1 cellular context compared by ENCODE assay signal in the genomic region with DNA sequence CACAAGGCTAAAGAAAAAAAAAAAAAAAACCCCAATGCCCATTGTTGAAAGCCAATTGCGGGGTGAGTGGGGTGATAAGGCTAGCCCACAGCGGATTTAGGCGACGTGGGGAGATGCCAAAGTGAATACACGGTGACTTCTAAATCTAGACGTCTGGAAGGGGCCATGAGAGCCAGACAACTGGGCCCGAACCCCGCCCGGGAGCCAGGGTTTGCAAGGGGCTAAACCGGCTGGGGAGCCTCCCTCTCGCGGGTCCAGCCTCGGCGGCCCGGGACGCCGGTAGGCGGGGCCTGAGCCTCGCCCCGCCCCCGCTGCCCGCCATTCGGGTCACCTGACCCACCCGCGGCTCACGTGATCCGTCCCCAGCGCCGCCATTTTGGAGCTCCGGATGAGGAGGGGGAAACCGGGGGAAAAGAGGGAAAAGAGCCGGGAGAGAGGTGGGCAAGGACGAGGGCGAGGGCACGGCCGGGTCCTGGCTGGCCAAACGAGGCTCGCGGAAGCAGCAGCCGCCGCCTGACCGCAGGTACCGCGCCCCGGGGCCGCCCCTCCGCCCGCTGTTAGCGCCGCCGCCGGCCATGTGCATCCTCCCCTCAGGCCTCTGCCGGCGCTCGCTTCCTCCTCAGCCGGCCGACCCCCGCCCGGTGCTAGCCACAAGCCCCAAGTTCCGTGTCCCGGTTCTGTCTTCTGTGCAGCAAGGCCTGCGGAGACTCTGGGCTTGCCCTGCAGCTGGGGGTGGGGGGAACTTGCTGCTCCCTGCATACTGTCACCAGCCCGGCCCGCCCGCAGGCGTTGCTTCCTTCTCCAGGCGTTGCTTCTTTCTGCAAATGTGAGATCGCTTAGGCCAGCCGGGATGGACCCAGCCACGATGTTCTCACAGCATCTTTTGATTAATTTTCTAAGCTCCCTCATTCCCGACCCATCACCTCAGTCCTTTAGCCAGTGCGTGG.
TF ChIP-seq lines count a peak whose summit lies in the region.

ZNF507 (plus strand) TSS at position 350 of the 947 bp plus-strand sequence. CDS start 7,221 bp downstream, outside the sequence.

TF ChIP-seq in HepG2, 621 proteins besides CTCF, POLR2A, EP300 and RAD21 (continued from another document and continues in another):
- TF ChIP-seq LRRFIP1 (CRISPR knock-in tag; conservative IDR thresholded peaks at IDR 0.05) (no peak), ZUFSP (CRISPR knock-in tag; IDR thresholded peaks at IDR 0.05; ENCODE audit: borderline replicate concordance) (no peak), NFKB2 (CRISPR knock-in tag; IDR thresholded peaks at IDR 0.05; ENCODE audit: borderline replicate concordance) (0 out of 2 replicates have a peak, but pooled peaks have one; percentile 81), ZNF788 (CRISPR knock-in tag; IDR thresholded peaks at IDR 0.05; ENCODE audit: borderline replicate concordance) (peak; percentile 24; the same call in 1 of the 2 replicates), BCL6 (CRISPR knock-in tag; IDR thresholded peaks at IDR 0.05) (0 out of 2 replicates have a peak, but pooled peaks have one; percentile 17), ZNF12 (CRISPR knock-in tag; IDR thresholded peaks at IDR 0.05) (no peak), NR2F6 (IDR thresholded peaks at IDR 0.05) (no peak), NR2F6 (CRISPR knock-in tag; IDR thresholded peaks at IDR 0.05) (0 out of 2 replicates have a peak, but pooled peaks have one; percentile 11), PAX8 (CRISPR knock-in tag; IDR thresholded peaks at IDR 0.05; ENCODE audit: borderline replicate concordance) (no peak), ZBTB7A (CRISPR knock-in tag; IDR thresholded peaks at IDR 0.05) (no peak), PBX3 (CRISPR knock-in tag; IDR thresholded peaks at IDR 0.05; ENCODE audit: borderline replicate concordance) (no peak), SMC3 (IDR thresholded peaks at IDR 0.05; ENCODE audit: low read length) (no peak), ZZZ3 (CRISPR knock-in tag; IDR thresholded peaks at IDR 0.05; ENCODE audit: borderline replicate concordance) (peak; percentile 51; the same call in 1 of the 2 replicates), PHF20 (CRISPR knock-in tag; IDR thresholded peaks at IDR 0.05) (peak; percentile 94), HOXA7 (CRISPR knock-in tag; IDR thresholded peaks at IDR 0.05) (no peak), AHR (CRISPR knock-in tag; IDR thresholded peaks at IDR 0.05) (no peak), ZNF605 (CRISPR knock-in tag; IDR thresholded peaks at IDR 0.05) (no peak), MEIS1 (CRISPR knock-in tag; IDR thresholded peaks at IDR 0.05; ENCODE audit: borderline replicate concordance) (no peak), PHF8 (CRISPR knock-in tag; IDR thresholded peaks at IDR 0.05) (peak; percentile 80), GATAD2A (CRISPR knock-in tag; IDR thresholded peaks at IDR 0.05) (no peak), RFXANK (CRISPR knock-in tag; IDR thresholded peaks at IDR 0.05) (no peak), MXI1 (IDR thresholded peaks at IDR 0.05; ENCODE audit: borderline replicate concordance, low read depth, low read length) (peak; percentile 33; the same call in 1 of the 3 replicates), THYN1 (CRISPR knock-in tag; IDR thresholded peaks at IDR 0.05; ENCODE audit: borderline replicate concordance, low read depth) (no peak), ARID3A (IDR thresholded peaks at IDR 0.05; ENCODE audit: low read depth, low read length) (no peak)
- TF ChIP-seq, protein P1, sequence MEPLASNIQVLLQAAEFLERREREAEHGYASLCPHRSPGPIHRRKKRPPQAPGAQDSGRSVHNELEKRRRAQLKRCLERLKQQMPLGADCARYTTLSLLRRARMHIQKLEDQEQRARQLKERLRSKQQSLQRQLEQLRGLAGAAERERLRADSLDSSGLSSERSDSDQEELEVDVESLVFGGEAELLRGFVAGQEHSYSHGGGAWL (CRISPR knock-in tag; IDR thresholded peaks at IDR 0.05), result peak; percentile 41; the same call in 1 of the 2 replicates
- TF ChIP-seq, protein P2, sequence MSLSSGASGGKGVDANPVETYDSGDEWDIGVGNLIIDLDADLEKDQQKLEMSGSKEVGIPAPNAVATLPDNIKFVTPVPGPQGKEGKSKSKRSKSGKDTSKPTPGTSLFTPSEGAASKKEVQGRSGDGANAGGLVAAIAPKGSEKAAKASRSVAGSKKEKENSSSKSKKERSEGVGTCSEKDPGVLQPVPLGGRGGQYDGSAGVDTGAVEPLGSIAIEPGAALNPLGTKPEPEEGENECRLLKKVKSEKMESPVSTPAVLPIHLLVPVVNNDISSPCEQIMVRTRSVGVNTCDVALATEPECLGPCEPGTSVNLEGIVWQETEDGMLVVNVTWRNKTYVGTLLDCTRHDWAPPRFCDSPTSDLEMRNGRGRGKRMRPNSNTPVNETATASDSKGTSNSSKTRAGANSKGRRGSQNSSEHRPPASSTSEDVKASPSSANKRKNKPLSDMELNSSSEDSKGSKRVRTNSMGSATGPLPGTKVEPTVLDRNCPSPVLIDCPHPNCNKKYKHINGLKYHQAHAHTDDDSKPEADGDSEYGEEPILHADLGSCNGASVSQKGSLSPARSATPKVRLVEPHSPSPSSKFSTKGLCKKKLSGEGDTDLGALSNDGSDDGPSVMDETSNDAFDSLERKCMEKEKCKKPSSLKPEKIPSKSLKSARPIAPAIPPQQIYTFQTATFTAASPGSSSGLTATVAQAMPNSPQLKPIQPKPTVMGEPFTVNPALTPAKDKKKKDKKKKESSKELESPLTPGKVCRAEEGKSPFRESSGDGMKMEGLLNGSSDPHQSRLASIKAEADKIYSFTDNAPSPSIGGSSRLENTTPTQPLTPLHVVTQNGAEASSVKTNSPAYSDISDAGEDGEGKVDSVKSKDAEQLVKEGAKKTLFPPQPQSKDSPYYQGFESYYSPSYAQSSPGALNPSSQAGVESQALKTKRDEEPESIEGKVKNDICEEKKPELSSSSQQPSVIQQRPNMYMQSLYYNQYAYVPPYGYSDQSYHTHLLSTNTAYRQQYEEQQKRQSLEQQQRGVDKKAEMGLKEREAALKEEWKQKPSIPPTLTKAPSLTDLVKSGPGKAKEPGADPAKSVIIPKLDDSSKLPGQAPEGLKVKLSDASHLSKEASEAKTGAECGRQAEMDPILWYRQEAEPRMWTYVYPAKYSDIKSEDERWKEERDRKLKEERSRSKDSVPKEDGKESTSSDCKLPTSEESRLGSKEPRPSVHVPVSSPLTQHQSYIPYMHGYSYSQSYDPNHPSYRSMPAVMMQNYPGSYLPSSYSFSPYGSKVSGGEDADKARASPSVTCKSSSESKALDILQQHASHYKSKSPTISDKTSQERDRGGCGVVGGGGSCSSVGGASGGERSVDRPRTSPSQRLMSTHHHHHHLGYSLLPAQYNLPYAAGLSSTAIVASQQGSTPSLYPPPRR (CRISPR knock-in tag; IDR thresholded peaks at IDR 0.05; ENCODE audit: borderline replicate concordance), result no peak; the same call in 1 of the 2 replicates
- TF ChIP-seq, protein P3, sequence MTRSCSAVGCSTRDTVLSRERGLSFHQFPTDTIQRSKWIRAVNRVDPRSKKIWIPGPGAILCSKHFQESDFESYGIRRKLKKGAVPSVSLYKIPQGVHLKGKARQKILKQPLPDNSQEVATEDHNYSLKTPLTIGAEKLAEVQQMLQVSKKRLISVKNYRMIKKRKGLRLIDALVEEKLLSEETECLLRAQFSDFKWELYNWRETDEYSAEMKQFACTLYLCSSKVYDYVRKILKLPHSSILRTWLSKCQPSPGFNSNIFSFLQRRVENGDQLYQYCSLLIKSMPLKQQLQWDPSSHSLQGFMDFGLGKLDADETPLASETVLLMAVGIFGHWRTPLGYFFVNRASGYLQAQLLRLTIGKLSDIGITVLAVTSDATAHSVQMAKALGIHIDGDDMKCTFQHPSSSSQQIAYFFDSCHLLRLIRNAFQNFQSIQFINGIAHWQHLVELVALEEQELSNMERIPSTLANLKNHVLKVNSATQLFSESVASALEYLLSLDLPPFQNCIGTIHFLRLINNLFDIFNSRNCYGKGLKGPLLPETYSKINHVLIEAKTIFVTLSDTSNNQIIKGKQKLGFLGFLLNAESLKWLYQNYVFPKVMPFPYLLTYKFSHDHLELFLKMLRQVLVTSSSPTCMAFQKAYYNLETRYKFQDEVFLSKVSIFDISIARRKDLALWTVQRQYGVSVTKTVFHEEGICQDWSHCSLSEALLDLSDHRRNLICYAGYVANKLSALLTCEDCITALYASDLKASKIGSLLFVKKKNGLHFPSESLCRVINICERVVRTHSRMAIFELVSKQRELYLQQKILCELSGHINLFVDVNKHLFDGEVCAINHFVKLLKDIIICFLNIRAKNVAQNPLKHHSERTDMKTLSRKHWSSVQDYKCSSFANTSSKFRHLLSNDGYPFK (CRISPR knock-in tag; IDR thresholded peaks at IDR 0.05; ENCODE audit: borderline replicate concordance), result 0 out of 2 replicates have a peak, but pooled peaks have one; percentile 27
- TF ChIP-seq, protein P4, sequence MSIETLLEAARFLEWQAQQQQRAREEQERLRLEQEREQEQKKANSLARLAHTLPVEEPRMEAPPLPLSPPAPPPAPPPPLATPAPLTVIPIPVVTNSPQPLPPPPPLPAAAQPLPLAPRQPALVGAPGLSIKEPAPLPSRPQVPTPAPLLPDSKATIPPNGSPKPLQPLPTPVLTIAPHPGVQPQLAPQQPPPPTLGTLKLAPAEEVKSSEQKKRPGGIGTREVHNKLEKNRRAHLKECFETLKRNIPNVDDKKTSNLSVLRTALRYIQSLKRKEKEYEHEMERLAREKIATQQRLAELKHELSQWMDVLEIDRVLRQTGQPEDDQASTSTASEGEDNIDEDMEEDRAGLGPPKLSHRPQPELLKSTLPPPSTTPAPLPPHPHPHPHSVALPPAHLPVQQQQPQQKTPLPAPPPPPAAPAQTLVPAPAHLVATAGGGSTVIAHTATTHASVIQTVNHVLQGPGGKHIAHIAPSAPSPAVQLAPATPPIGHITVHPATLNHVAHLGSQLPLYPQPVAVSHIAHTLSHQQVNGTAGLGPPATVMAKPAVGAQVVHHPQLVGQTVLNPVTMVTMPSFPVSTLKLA (IDR thresholded peaks at IDR 0.05), result peak; percentile 34; the same call in 1 of the 2 replicates
